1 cellular context compared by ENCODE assay signal in genomic region chr1:11072216-11072917, GRCh38.
TF ChIP-seq lines count a peak whose summit lies in the region.

No MANE protein-coding gene starts in this region.

TF ChIP-seq in WTC11, 78 proteins besides CTCF, POLR2A, EP300 and RAD21:
- TF ChIP-seq AFF4 (CRISPR knock-in tag; IDR thresholded peaks at IDR 0.05; ENCODE audit: borderline replicate concordance) (no peak), ZSCAN18 (CRISPR knock-in tag; IDR thresholded peaks at IDR 0.05) (no peak), HMGA2 (CRISPR knock-in tag; IDR thresholded peaks at IDR 0.05) (no peak), CREB1 (CRISPR knock-in tag; IDR thresholded peaks at IDR 0.05) (no peak), ZNF219 (CRISPR knock-in tag; IDR thresholded peaks at IDR 0.05; ENCODE audit: borderline replicate concordance) (no peak), FOXP4 (CRISPR knock-in tag; IDR thresholded peaks at IDR 0.05) (no peak), TEAD4 (CRISPR knock-in tag; IDR thresholded peaks at IDR 0.05) (no peak), ZNF671 (CRISPR knock-in tag; IDR thresholded peaks at IDR 0.05) (no peak), E2F1 (CRISPR knock-in tag; IDR thresholded peaks at IDR 0.05) (no peak), FOXP1 (CRISPR knock-in tag; IDR thresholded peaks at IDR 0.05; ENCODE audit: borderline replicate concordance) (no peak), ZNF532 (CRISPR knock-in tag; IDR thresholded peaks at IDR 0.05; ENCODE audit: borderline replicate concordance) (no peak), ERG (CRISPR knock-in tag; IDR thresholded peaks at IDR 0.05) (no peak)
